In the genomic region with DNA sequence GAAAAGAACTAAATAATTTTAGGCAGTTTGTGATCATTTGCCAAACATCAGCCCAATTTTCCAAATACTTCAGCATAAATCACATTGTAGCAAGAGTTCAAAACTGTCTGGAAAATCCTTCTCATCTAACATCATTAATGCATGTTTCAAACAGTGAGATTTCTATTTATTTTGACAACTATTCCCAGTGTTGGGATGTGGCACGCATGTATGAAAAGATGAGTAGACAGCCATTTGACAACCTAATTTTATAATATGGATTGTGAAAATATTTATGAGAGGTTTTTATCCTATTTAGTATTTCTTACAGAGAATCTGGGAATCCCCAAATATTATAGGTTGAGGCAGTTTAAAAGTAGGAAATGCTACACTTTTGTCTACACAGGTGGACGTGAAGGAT, we compare ENCODE assay signal across 5 cellular contexts.
"Had no signal": no experiment of that assay in that cellular context is flagged by ENCODE, and none has a peak within 500 bp of the region (broad histone marks: within the 10 kb centered on the region; RNA-seq: fewer than 3 reads in every experiment).

No MANE protein-coding gene starts in this region.

- H2AFZ ChIP-seq: GM23338 had no signal

- H3K4me3 ChIP-seq: GM23338, K562 had no signal

- ATAC-seq: GM23338, K562 had no signal

- DNase-seq: H9, HCEC 1CT, IMR-90 had no signal

- H3K4me2 ChIP-seq: GM23338 had no signal
